8 cellular contexts compared by ENCODE assay signal in genomic region chr20:16574656-16575355, GRCh38. TPM values are rescaled to one million over a fixed set of nuclear protein-coding genes. Genes with fewer than 3 reads are reported as not detected.
DNase-seq lines count a peak whose midpoint lies in the region; ATAC-seq and TF ChIP-seq lines count a peak whose summit lies in the region.

No MANE protein-coding gene starts in this region.

- peaks cover 0 to 8% of the 10 kb centered on the region in 2 donors for H3K4me1 ChIP-seq in lung (ENCODE audit: control insufficient read depth in 2 of 2, insufficient read depth in 2 of 2, low read length in 2 of 2)

- DNase-seq in 8988T (peak; percentile 78), NCI-H526 treated with DMSO at 0.1 percent for 48 hours (lab: John Stamatoyannopoulos, UW) (peak; percentile 83), lung (ENCODE audit: low spot score) (peak; percentile 87)
- peak; percentile 78 for DNase-seq in activated CD8-positive, alpha-beta T cell treated with anti-CD3 and anti-CD28 coated beads for 36 hours
- peak; percentile 64 for DNase-seq in effector CD4-positive, alpha-beta T cell
- DNase-seq in stimulated activated CD4-positive, alpha-beta T cell treated with anti-CD3 and anti-CD28 coated beads, Interleukin-4, amount 100 ng/mL, for 4 hours: peak; percentile 79 to 80

- no peaks in the 10 kb centered on the region for H3K9me3 Mint-ChIP-seq in activated CD8-positive, alpha-beta T cell treated with anti-CD3 and anti-CD28 coated beads for 36 hours

- H3K36me3 Mint-ChIP-seq in activated CD8-positive, alpha-beta T cell treated with anti-CD3 and anti-CD28 coated beads for 36 hours (ENCODE audit: low read depth): no peaks in the 10 kb centered on the region

- TF ChIP-seq CTCF in activated CD8-positive, alpha-beta T cell treated with anti-CD3 and anti-CD28 coated beads for 36 hours (IDR thresholded peaks at IDR 0.05): no peak
- no peak for TF ChIP-seq CTCF in lung (IDR thresholded peaks at IDR 0.05; ENCODE audit: control extremely low read depth, extremely low read depth)

- H3K9me3 ChIP-seq in lung (ENCODE audit: control insufficient read depth in 2 of 2, insufficient read depth in 1 of 2, low read length in 1 of 2): no peaks in the 10 kb centered on the region

- H3K4me1 Mint-ChIP-seq in activated CD8-positive, alpha-beta T cell treated with anti-CD3 and anti-CD28 coated beads for 36 hours (ENCODE audit: low read depth): peaks cover 20% of the 10 kb centered on the region

- peak overlapping the region; percentile 42 for H3K4me3 ChIP-seq in lung

- intact Hi-C loops in activated CD8-positive, alpha-beta T cell treated with anti-CD3 and anti-CD28 coated beads for 36 hours (cut with micrococcal nuclease): no loop called here

- CTCF ChIA-PET in activated CD8-positive, alpha-beta T cell treated with anti-CD3 and anti-CD28 coated beads for 36 hours (lab: Charles Lee): no interaction called here

- POLR2A ChIA-PET in activated CD8-positive, alpha-beta T cell treated with anti-CD3 and anti-CD28 coated beads for 36 hours (lab: Charles Lee): interaction anchor here (0.6 kb wide), 1 partner anchor 56 kb away, joined by 3 read pairs; no protein-coding TSS in a partner anchor

- peak overlapping the region; percentile 21 to 50 for H3K27ac ChIP-seq in lung (ENCODE audit: low read depth in 1 of 2, low read length in 1 of 2)

- ATAC-seq in GM18520 (IDR thresholded peaks at IDR 0.05; ENCODE audit: unreplicated experiment) (peak; percentile 38), HG03045 (IDR thresholded peaks at IDR 0.05; ENCODE audit: unreplicated experiment) (peak; percentile 62), lung (ENCODE audit: insufficient read depth, low FRiP score) (peak; percentile 72)
- peak; percentile 79 for ATAC-seq in activated CD8-positive, alpha-beta T cell treated with anti-CD3 and anti-CD28 coated beads for 36 hours

- peaks cover 5% of the 10 kb centered on the region for H3K27me3 Mint-ChIP-seq in activated CD8-positive, alpha-beta T cell treated with anti-CD3 and anti-CD28 coated beads for 36 hours

- H3K36me3 ChIP-seq in lung (ENCODE audit: control insufficient read depth in 2 of 2, insufficient read depth in 2 of 2, low read length in 2 of 2): no peaks in the 10 kb centered on the region

- peak overlapping the region; percentile 81 for H3K4me3 Mint-ChIP-seq in activated CD8-positive, alpha-beta T cell treated with anti-CD3 and anti-CD28 coated beads for 36 hours

- no peaks in the 10 kb centered on the region for H3K27me3 ChIP-seq in lung (ENCODE audit: control insufficient read depth, insufficient read depth)

- peak overlapping the region; percentile 55 for H3K27ac Mint-ChIP-seq in activated CD8-positive, alpha-beta T cell treated with anti-CD3 and anti-CD28 coated beads for 36 hours

- 7 to 8% methylated on average over 39 of the region's 39 CpGs for WGBS in lung, 2 donors

RNA-seq across cellular contexts. Expression of gene KIF16B, which starts 1.6 kb away (rescaled TPM):
- 1 to 10 TPM; 3.5 to 4.2 TPM for total RNA-seq in activated CD8-positive, alpha-beta T cell treated with anti-CD3 and anti-CD28 coated beads for 36 hours
- total RNA-seq in lung: 10 to 100 TPM; 11.9 to 20.3 TPM
- 1 to 10 TPM; 5.9 to 7.3 TPM for polyA plus RNA-seq in lung

Comparison
In these comparisons a context has a peak if more than half of its experiments do, and no peak if none do; other contexts are left out.
1. Peak in every context shown above with its lines: DNase-seq, ATAC-seq, H3K4me3 ChIP-seq and H3K27ac ChIP-seq.